8 cellular contexts compared by ENCODE assay signal in the genomic region with DNA sequence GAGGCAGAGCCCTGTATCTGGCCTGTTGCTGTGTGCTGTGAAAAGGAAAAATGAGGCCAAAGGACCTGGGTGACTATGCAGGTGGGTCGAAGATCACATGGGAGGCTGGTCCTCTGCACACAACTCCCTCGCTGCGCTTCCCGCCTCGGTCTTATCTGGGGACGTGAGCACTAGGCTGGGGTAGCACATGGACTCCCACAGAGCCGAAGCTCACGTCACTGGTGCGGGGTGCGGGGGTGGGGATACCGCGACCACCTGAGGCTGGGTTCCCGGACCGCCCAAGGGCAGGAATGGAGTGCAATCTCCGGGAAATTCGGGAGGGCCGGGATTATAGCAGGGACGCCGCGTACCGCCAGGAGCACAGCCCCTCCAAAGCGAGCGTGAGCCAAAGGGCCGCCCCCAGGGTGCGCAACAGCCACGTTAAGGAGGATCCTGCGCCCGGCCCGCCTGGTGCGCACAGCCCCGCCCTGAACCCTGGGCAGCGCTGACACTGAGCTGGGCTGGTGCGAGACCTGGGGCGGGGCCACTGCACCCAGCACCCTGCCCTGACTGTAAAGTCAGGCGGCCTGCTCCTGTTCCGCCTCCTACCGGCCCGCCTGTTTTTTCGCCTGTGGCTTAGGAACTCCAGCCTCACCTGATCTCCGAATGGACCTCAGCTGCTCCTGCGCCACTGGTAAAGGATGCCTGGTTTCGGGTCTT. TPM values are rescaled to one million over a fixed set of nuclear protein-coding genes. Genes with fewer than 3 reads are reported as not detected.
DNase-seq lines count a peak whose midpoint lies in the region; ATAC-seq and TF ChIP-seq lines count a peak whose summit lies in the region.

No MANE protein-coding gene starts in this region.

- peak; percentile 6 to 19 for TF ChIP-seq CTCF in Caco-2 (IDR thresholded peaks at IDR 0.05; ENCODE audit: insufficient read depth in 1 of 2, low read depth in 1 of 2, low read length in 1 of 2, severe bottlenecking in 1 of 2, unreplicated experiment in 1 of 2)
- peak; percentile 42 for TF ChIP-seq CTCF in brain microvascular endothelial cell (IDR thresholded peaks at IDR 0.05; ENCODE audit: low read depth, low read length, missing control alignments)

- no peaks in the 10 kb centered on the region for H3K9me3 ChIP-seq in Caco-2
- no peaks in the 10 kb centered on the region for H3K9me3 ChIP-seq in HAP-1

- no peaks in the 10 kb centered on the region for H3K36me3 Mint-ChIP-seq in Caco-2 (ENCODE audit: insufficient read depth, unreplicated experiment)

- no TSS peak for BruUV-seq in Caco-2 (replicated peaks; lab: Mats Ljungman, UMichigan)

- peaks cover 10% of the 10 kb centered on the region for H3K27me3 Mint-ChIP-seq in Caco-2 (ENCODE audit: insufficient read depth, unreplicated experiment)

- no peak overlapping the region for H3K27ac ChIP-seq in brain microvascular endothelial cell

- peak overlapping the region; percentile 51 for H3K4me3 Mint-ChIP-seq in Caco-2 (ENCODE audit: unreplicated experiment)

- H3K27me3 ChIP-seq in Caco-2 (replicated peaks; ENCODE audit: control insufficient read depth, insufficient read depth, low read length) (0 out of 2 replicates have a peak, but pooled peaks cover 2% of the 10 kb centered on the region), brain microvascular endothelial cell (replicated peaks) (peaks cover 18% of the 10 kb centered on the region), HAP-1 (ENCODE audit: low read depth) (no peaks in the 10 kb centered on the region)

- H3K27ac Mint-ChIP-seq in Caco-2 (ENCODE audit: unreplicated experiment), result no peak overlapping the region

- H3K4me3 ChIP-seq in Caco-2 (ENCODE audit: low read depth, low read length) (peak overlapping the region; percentile 9; the same call in 1 of the 2 replicates), brain microvascular endothelial cell (ENCODE audit: low read depth, low read length) (peak overlapping the region; percentile 35), HAP-1 (no peak overlapping the region)

- intact Hi-C loops in Caco-2 (cut with micrococcal nuclease; ENCODE audit: unreplicated experiment), result no loop called here

- H3K4me1 ChIP-seq in Caco-2, result peaks cover 6% of the 10 kb centered on the region; the same call in 1 of the 2 replicates
- H3K4me1 ChIP-seq in HAP-1, result no peaks in the 10 kb centered on the region

- H3K36me3 ChIP-seq in Caco-2 (ENCODE audit: control insufficient read depth, insufficient read depth, low read length), result no peaks in the 10 kb centered on the region
- no peaks in the 10 kb centered on the region for H3K36me3 ChIP-seq in brain microvascular endothelial cell (replicated peaks)
- no peaks in the 10 kb centered on the region for H3K36me3 ChIP-seq in HAP-1 (replicated peaks)

- H3K4me1 Mint-ChIP-seq in Caco-2 (ENCODE audit: low read depth, unreplicated experiment), result peaks cover 8% of the 10 kb centered on the region

- DNase-seq in Caco-2, result peak; percentile 54 to 63
- DNase-seq in T-helper 22 cell (ENCODE audit: low read depth), result peak; percentile 47
- DNase-seq in brain microvascular endothelial cell, result no peak
- DNase-seq in left kidney (ENCODE audit: low read depth, low spot score), result peak; percentile 58
- DNase-seq in stimulated activated CD4-positive, alpha-beta T cell treated with anti-CD3 and anti-CD28 coated beads, Interleukin-4, amount 100 ng/mL, for 4 hours, result peak; percentile 68 to 71
- DNase-seq in HAP-1 (ENCODE audit: low spot score in 2 of 2), result no peak

- H3K9me3 Mint-ChIP-seq in Caco-2 (ENCODE audit: unreplicated experiment), result no peaks in the 10 kb centered on the region

- peak; percentile 82 for ATAC-seq in HG02798 (IDR thresholded peaks at IDR 0.05; ENCODE audit: poor library complexity, unreplicated experiment)
- no peak for ATAC-seq in HG03565 (IDR thresholded peaks at IDR 0.05; ENCODE audit: unreplicated experiment)

- POLR2A ChIA-PET in Caco-2 (lab: Charles Lee), result no interaction called here

- CTCF ChIA-PET in Caco-2 (lab: Charles Lee), result interaction anchor here (0.6 to 1.4 kb wide), 6 partner anchors 10 to 410 kb away, joined by 3 to 8 read pairs (median 5); a partner anchor contains a TSS

- in situ Hi-C loops in brain microvascular endothelial cell (cut with HindIII; ENCODE audit: low pct_ligation_motif_present, low sequenced_read_pairs) (no loop called here), HAP-1 (cut with MboI; ENCODE audit: low sequenced_read_pairs) (no loop called here)

RNA-seq across cellular contexts. Expression of a gene that starts 4.8 kb away (rescaled TPM):
- total RNA-seq in Caco-2 (2022), result 2.0 and 2.5 TPM in 2 replicates

RNA-seq across cellular contexts. Expression of a gene that starts 8.5 kb away (rescaled TPM):
- total RNA-seq in Caco-2 (2022), result not detected in 2 replicates

RNA-seq across cellular contexts. Expression of a gene that starts 10.8 kb away (rescaled TPM):
- total RNA-seq in Caco-2 (2022), result not detected in 2 replicates

RNA-seq across cellular contexts. Expression of a gene that starts 14.5 kb away (rescaled TPM):
- total RNA-seq in Caco-2 (2022), result 2.8 and 12.5 TPM in 2 replicates

RNA-seq across cellular contexts. Expression of a gene that starts 17.6 kb away (rescaled TPM):
- total RNA-seq in Caco-2 (2022), result 0.56 and 2.0 TPM in 2 replicates

Comparison
In these comparisons a context has a peak if more than half of its experiments do, and no peak if none do; other contexts are left out.
1. DNase-seq: peak in Caco-2 (2 of 2), T-helper 22 cell (single experiment), left kidney (single experiment) and stimulated activated CD4-positive, alpha-beta T cell treated with anti-CD3 and anti-CD28 coated beads, Interleukin-4, amount 100 ng/mL, for 4 hours (2 of 2); none in brain microvascular endothelial cell (single experiment) and HAP-1 (0 of 2).